14 cellular contexts compared by ENCODE assay signal in the genomic region with DNA sequence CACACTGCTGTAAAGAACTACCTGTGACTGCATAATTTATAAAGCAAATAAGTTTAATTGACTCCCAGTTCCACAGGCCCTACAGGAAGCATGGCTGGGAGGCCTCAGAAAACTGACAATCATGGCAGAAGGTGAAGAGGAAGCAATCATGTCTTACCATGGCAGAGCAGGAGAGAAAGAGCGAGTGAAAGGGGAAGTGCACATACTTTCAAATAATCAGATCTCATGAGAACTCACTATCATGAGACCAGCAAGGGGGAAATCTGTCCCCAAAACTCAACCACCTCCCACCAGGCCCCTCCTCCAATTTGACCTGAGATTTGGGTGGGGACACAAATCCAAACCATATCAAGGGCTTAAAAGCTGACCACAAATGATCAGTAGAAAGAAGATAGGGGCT.
"Had no signal": no experiment of that assay in that cellular context is flagged by ENCODE, and none has a peak within 500 bp of the region (broad histone marks: within the 10 kb centered on the region; RNA-seq: fewer than 3 reads in every experiment).

No MANE protein-coding gene starts in this region.

- ATAC-seq: activated CD4-positive, alpha-beta T cell treated with anti-CD3 and anti-CD28 coated beads for 36 hours; activated CD8-positive, alpha-beta T cell treated with anti-CD3 and anti-CD28 coated beads for 36 hours; activated naive CD8-positive, alpha-beta T cell treated with anti-CD3 and anti-CD28 coated beads, Interleukin-2, amount 50 U/mL, for 24 hours; naive thymus-derived CD8-positive, alpha-beta T cell; stimulated activated effector memory CD8-positive, alpha-beta T cell treated with anti-CD3 and anti-CD28 coated beads, Interleukin-12 subunit alpha, Interleukin-12 subunit beta, amount 100 ng/mL, for 72 hours had no signal

- H3K4me1 Mint-ChIP-seq: activated CD4-positive, alpha-beta T cell treated with anti-CD3 and anti-CD28 coated beads for 36 hours; activated naive CD8-positive, alpha-beta T cell treated with anti-CD3 and anti-CD28 coated beads, Interleukin-2, amount 50 U/mL, for 24 hours; naive thymus-derived CD8-positive, alpha-beta T cell; stimulated activated effector memory CD8-positive, alpha-beta T cell treated with anti-CD3 and anti-CD28 coated beads, Interleukin-12 subunit alpha, Interleukin-12 subunit beta, amount 100 ng/mL, for 72 hours had no signal

- H3K27ac ChIP-seq: ascending aorta, dorsolateral prefrontal cortex, right atrium auricular region, skin epidermis, tibial nerve had no signal

- H3K27ac Mint-ChIP-seq: activated CD4-positive, alpha-beta T cell treated with anti-CD3 and anti-CD28 coated beads for 36 hours; activated CD8-positive, alpha-beta T cell treated with anti-CD3 and anti-CD28 coated beads for 36 hours; activated naive CD8-positive, alpha-beta T cell treated with anti-CD3 and anti-CD28 coated beads, Interleukin-2, amount 50 U/mL, for 24 hours; naive thymus-derived CD8-positive, alpha-beta T cell; stimulated activated effector memory CD8-positive, alpha-beta T cell treated with anti-CD3 and anti-CD28 coated beads, Interleukin-12 subunit alpha, Interleukin-12 subunit beta, amount 100 ng/mL, for 72 hours had no signal

- H3K36me3 Mint-ChIP-seq: naive thymus-derived CD8-positive, alpha-beta T cell; stimulated activated effector memory CD8-positive, alpha-beta T cell treated with anti-CD3 and anti-CD28 coated beads, Interleukin-12 subunit alpha, Interleukin-12 subunit beta, amount 100 ng/mL, for 72 hours had no signal

- H3K4me3 Mint-ChIP-seq: activated CD4-positive, alpha-beta T cell treated with anti-CD3 and anti-CD28 coated beads for 36 hours; activated CD8-positive, alpha-beta T cell treated with anti-CD3 and anti-CD28 coated beads for 36 hours; activated naive CD8-positive, alpha-beta T cell treated with anti-CD3 and anti-CD28 coated beads, Interleukin-2, amount 50 U/mL, for 24 hours; naive thymus-derived CD8-positive, alpha-beta T cell; stimulated activated effector memory CD8-positive, alpha-beta T cell treated with anti-CD3 and anti-CD28 coated beads, Interleukin-12 subunit alpha, Interleukin-12 subunit beta, amount 100 ng/mL, for 72 hours had no signal

- H3K4me3 ChIP-seq: ascending aorta, dorsolateral prefrontal cortex, lung, right atrium auricular region, skin epidermis, tibial nerve had no signal

- H3K9me3 Mint-ChIP-seq: activated CD8-positive, alpha-beta T cell treated with anti-CD3 and anti-CD28 coated beads for 36 hours; stimulated activated effector memory CD8-positive, alpha-beta T cell treated with anti-CD3 and anti-CD28 coated beads, Interleukin-12 subunit alpha, Interleukin-12 subunit beta, amount 100 ng/mL, for 72 hours had no signal

- H3K36me3 ChIP-seq: ascending aorta, right atrium auricular region, tibial nerve had no signal

- H3K4me1 ChIP-seq: ascending aorta, right atrium auricular region, tibial nerve had no signal

- H3K27me3 Mint-ChIP-seq: activated CD4-positive, alpha-beta T cell treated with anti-CD3 and anti-CD28 coated beads for 36 hours; activated CD8-positive, alpha-beta T cell treated with anti-CD3 and anti-CD28 coated beads for 36 hours; activated naive CD8-positive, alpha-beta T cell treated with anti-CD3 and anti-CD28 coated beads, Interleukin-2, amount 50 U/mL, for 24 hours; naive thymus-derived CD8-positive, alpha-beta T cell had no signal

- H3K27me3 ChIP-seq: ascending aorta, dorsolateral prefrontal cortex, right atrium auricular region, tibial nerve had no signal

- H3K9me3 ChIP-seq: ascending aorta, right atrium auricular region, tibial nerve had no signal

- DNase-seq: activated CD4-positive, alpha-beta T cell treated with anti-CD3 and anti-CD28 coated beads for 36 hours; activated CD8-positive, alpha-beta memory T cell treated with anti-CD3 and anti-CD28 coated beads, Interleukin-2, amount 50 U/mL, for 48 hours; activated CD8-positive, alpha-beta T cell treated with anti-CD3 and anti-CD28 coated beads for 36 hours; activated naive CD4-positive, alpha-beta T cell treated with Interleukin-2 at 50 U/mL for 16 hours; activated naive CD8-positive, alpha-beta T cell treated with anti-CD3 and anti-CD28 coated beads, Interleukin-2, amount 50 U/mL, for 24 hours; dorsolateral prefrontal cortex; naive thymus-derived CD8-positive, alpha-beta T cell; nucleus accumbens had no signal
